Comparison of ENCODE assay signal across 13 cellular contexts in the genomic region with DNA sequence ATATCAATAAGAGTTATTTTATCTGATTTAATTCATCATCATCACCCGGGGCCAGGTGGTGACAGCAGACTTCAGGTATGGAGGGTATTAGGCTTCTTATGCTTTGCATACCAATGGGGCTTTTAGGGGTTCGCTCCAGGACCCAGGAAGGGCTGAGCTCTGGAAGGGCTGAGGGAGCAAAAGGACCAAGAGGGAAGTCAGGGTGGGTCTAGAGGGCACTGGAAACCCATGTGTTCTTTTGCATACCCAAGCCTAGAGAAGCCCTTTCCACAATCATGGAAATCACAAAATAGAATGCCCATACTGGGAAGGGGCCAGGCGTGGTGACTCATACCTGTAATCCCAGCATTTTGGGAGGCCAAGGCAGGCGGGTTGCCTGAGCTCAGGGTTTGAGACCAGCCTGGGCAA. TPM values are rescaled to one million over a fixed set of nuclear protein-coding genes. Genes with fewer than 3 reads are reported as not detected.
DNase-seq lines count a peak whose midpoint lies in the region; ATAC-seq and TF ChIP-seq lines count a peak whose summit lies in the region.
"Had no signal": no experiment of that assay in that cellular context is flagged by ENCODE, and none has a peak within 500 bp of the region (broad histone marks: within the 10 kb centered on the region; RNA-seq: fewer than 3 reads in every experiment).

No MANE protein-coding gene starts in this region.

- TF ChIP-seq CTCF in RWPE1 (conservative IDR thresholded peaks at IDR 0.05; ENCODE audit: low read depth) (no peak), hepatocyte (IDR thresholded peaks at IDR 0.05; ENCODE audit: poor library complexity) (no peak), sigmoid colon (IDR thresholded peaks at IDR 0.05) (no peak)

- H3K4me2 ChIP-seq in hepatocyte = no peak overlapping the region

- H3K27ac ChIP-seq in RWPE1 = peak overlapping the region; percentile 88
- peak overlapping the region; percentile 85 for H3K27ac ChIP-seq in hepatocyte
- peak overlapping the region; percentile 85 to 94 (median 90) for H3K27ac ChIP-seq in sigmoid colon
- H3K27ac ChIP-seq in SJCRH30 = no peak overlapping the region; the same call in 1 of the 2 replicates

- no peak for ATAC-seq in HG02973 (IDR thresholded peaks at IDR 0.05; ENCODE audit: unreplicated experiment)

- no peaks in the 10 kb centered on the region for H3K9me2 ChIP-seq in hepatocyte (replicated peaks; ENCODE audit: insufficient read depth)

- H4K20me1 ChIP-seq in hepatocyte (ENCODE audit: insufficient read depth, poor library complexity, severe bottlenecking) = no peaks in the 10 kb centered on the region

- CTCF ChIA-PET in RWPE1 (lab: Yijun Ruan, JAX) = interaction anchor here (0.7 kb wide), 1 partner anchor 87 kb away, joined by 3 read pairs; no protein-coding TSS in a partner anchor

- H3K79me2 ChIP-seq in hepatocyte = no peaks in the 10 kb centered on the region
- H3K79me2 ChIP-seq: parathyroid adenoma had no signal

- TF ChIP-seq POLR2A in sigmoid colon (IDR thresholded peaks at IDR 0.05) = no peak

- DNase-seq in Daoy (ENCODE audit: low read depth) = peak; percentile 31
- peak; percentile 19 for DNase-seq in RWPE1 (ENCODE audit: low spot score)
- DNase-seq in hepatocyte (ENCODE audit: low spot score) = no peak
- no peak for DNase-seq in sigmoid colon
- DNase-seq in middle frontal gyrus (ENCODE audit: extremely low spot score, low spot score) = no peak
- no peak for DNase-seq in SJCRH30
- no peak for DNase-seq in NCI-H774 (lab: John Stamatoyannopoulos, UW)
- DNase-seq: activated CD4-positive, alpha-beta T cell treated with anti-CD3 and anti-CD28 coated beads for 48 hours; GDM1; Karpas-422 had no signal

- H2AFZ ChIP-seq in hepatocyte = no peak overlapping the region

- H3K4me1 ChIP-seq in hepatocyte (ENCODE audit: insufficient read depth) (peaks cover 27% of the 10 kb centered on the region), sigmoid colon (peaks cover 0 to 48% (median 42%) of the 10 kb centered on the region in 4 donors), SJCRH30 (peaks cover 27% of the 10 kb centered on the region)

- WGBS in hepatocyte (ENCODE audit: low lambda C conversion rate, missing lambda C conversion rate) = 83% methylated on average over 4 of the region's 4 CpGs
- WGBS in sigmoid colon, 2 donors = 91 to 94% methylated on average over 4 of the region's 4 CpGs

- TF ChIP-seq EP300 in sigmoid colon (IDR thresholded peaks at IDR 0.05) = no peak

- H3K4me3 ChIP-seq in hepatocyte (no peak overlapping the region), sigmoid colon (no peak overlapping the region), SJCRH30 (no peak overlapping the region)

- H3K27me3 ChIP-seq in hepatocyte (no peaks in the 10 kb centered on the region), sigmoid colon (no peaks in the 10 kb centered on the region), SJCRH30 (no peaks in the 10 kb centered on the region)

- POLR2A ChIA-PET in RWPE1 (lab: Yijun Ruan, JAX; ENCODE audit: low non-redundant PET) = no interaction called here

- intact Hi-C loops in sigmoid colon (cut with DNase I) = loop anchor here (2.0 kb wide), 1 partner anchor 32 kb away; a partner anchor contains a TSS

- no peaks in the 10 kb centered on the region for H3K36me3 ChIP-seq in hepatocyte (replicated peaks; ENCODE audit: insufficient read depth, low read depth)
- H3K36me3 ChIP-seq in sigmoid colon = no peaks in the 10 kb centered on the region
- H3K36me3 ChIP-seq in SJCRH30 = no peaks in the 10 kb centered on the region

- no peaks in the 10 kb centered on the region for H3K9me3 ChIP-seq in hepatocyte (ENCODE audit: low read depth)
- no peaks in the 10 kb centered on the region for H3K9me3 ChIP-seq in sigmoid colon
- no peaks in the 10 kb centered on the region for H3K9me3 ChIP-seq in SJCRH30 (replicated peaks)

RNA-seq across cellular contexts. Expression of a gene that starts 30.9 kb away (rescaled TPM):
- 98.4 and 115 TPM in 2 replicates for total RNA-seq in Daoy (2014; rRNA removed; shearing (Covaris generic))
- total RNA-seq in hepatocyte = 77.3 and 93.4 TPM in 2 replicates
- 60.8 and 64.0 TPM in 2 replicates for polyA plus RNA-seq in hepatocyte
- 100 to 1,000 TPM; 179 to 451 (median 305) TPM for total RNA-seq in sigmoid colon
- 10 to 100 TPM in 1 of 3 donors, 1 to 10 TPM in 2; 6.2 to 47.4 (median 6.6) TPM for polyA plus RNA-seq in sigmoid colon
- total RNA-seq in SJCRH30 (2014; rRNA removed; shearing (Covaris generic)) = 45.5 and 48.1 TPM in 2 replicates

RNA-seq across cellular contexts. Expression of a gene that starts 56.1 kb away (rescaled TPM):
- total RNA-seq in Daoy (2014; rRNA removed; shearing (Covaris generic)) = 159 and 165 TPM in 2 replicates
- total RNA-seq in hepatocyte (2.8 and 5.2 TPM in 2 replicates), sigmoid colon (1 to 10 TPM; 2.5 to 9.4 (median 3.7) TPM)
- polyA plus RNA-seq in hepatocyte (10.4 and 11.1 TPM in 2 replicates), sigmoid colon (10 to 100 TPM in 1 of 3 donors, 1 to 10 TPM in 2; 3.6 to 15.7 (median 9.9) TPM)
- 58.5 and 64.8 TPM in 2 replicates for total RNA-seq in SJCRH30 (2014; rRNA removed; shearing (Covaris generic))
- total RNA-seq: SK-MEL-5 had no signal

Comparison
In these comparisons a context has a peak if more than half of its experiments do, and no peak if none do; other contexts are left out.
1. DNase-seq: peak in Daoy (single experiment) and RWPE1 (single experiment); none in hepatocyte (single experiment), sigmoid colon (single experiment), middle frontal gyrus (single experiment), SJCRH30 (0 of 2) and NCI-H774 (single experiment).